32 cellular contexts compared by ENCODE assay signal in the genomic region with DNA sequence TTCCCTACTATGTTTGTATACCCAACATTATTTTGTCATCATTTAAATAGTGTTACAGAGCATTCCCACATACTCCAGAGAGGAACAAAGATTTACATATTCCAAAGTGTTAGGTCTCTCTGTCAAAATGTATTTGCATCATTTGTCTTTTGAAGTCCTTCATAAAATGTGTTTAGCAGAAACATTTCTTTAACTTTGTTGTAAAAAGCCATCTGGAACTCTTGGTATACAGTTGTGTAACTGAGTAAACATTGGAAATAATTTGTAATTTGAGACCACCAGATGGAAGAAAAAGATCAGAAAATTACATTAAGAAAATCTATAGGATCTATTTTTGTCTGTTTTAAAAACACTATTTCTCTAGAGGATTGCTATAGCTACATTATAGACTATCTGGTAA. TPM values are rescaled to one million over a fixed set of nuclear protein-coding genes. Genes with fewer than 3 reads are reported as not detected.
"Had no signal": no experiment of that assay in that cellular context is flagged by ENCODE, and none has a peak within 500 bp of the region (broad histone marks: within the 10 kb centered on the region; RNA-seq: fewer than 3 reads in every experiment).

No MANE protein-coding gene starts in this region.

- H3K27me3 ChIP-seq: ascending aorta, breast epithelium, cardiac muscle cell, colonic mucosa, esophagus squamous epithelium, gastroesophageal sphincter had no signal

- DNase-seq: activated CD4-positive, alpha-beta T cell treated with anti-CD3 and anti-CD28 coated beads for 1 hour; activated CD4-positive, alpha-beta T cell treated with anti-CD3 and anti-CD28 coated beads for 4 hours; activated CD4-positive, alpha-beta T cell treated with anti-CD3 and anti-CD28 coated beads, Interleukin-2, amount 10 ng/mL, durations not matched to agents 7 days and 5 days; activated CD4-positive, alpha-beta T cell treated with anti-CD3 and anti-CD28 coated beads, Interleukin-2, amount 50 U/mL, for 4 hours; activated CD8-positive, alpha-beta memory T cell treated with anti-CD3 and anti-CD28 coated beads for 24 hours; activated CD8-positive, alpha-beta T cell treated with anti-CD3 and anti-CD28 coated beads for 36 hours; activated effector memory CD4-positive, alpha-beta T cell treated with anti-CD3 and anti-CD28 coated beads, Interleukin-2, amount 50 U/mL, for 16 hours; activated naive CD4-positive, alpha-beta T cell treated with anti-CD3 and anti-CD28 coated beads for 36 hours; activated naive CD8-positive, alpha-beta T cell treated with anti-CD3 and anti-CD28 coated beads, Interleukin-2, amount 10 ng/mL, durations not matched to agents 7 days and 5 days; activated T-cell treated with anti-CD3 and anti-CD28 coated beads, Interleukin-2, amount 50 U/mL, for 48 hours; central memory CD4-positive, alpha-beta T cell; cerebellar nuclear complex; colonic mucosa; effector CD8-positive, alpha-beta T cell; esophagus squamous epithelium; foreskin melanocyte; heart right ventricle; hippocampal formation; T-helper 2 cell had no signal

- H3K4me1 ChIP-seq: ascending aorta, breast epithelium, colonic mucosa, esophagus squamous epithelium, gastroesophageal sphincter, heart right ventricle had no signal

- H3K36me3 ChIP-seq: ascending aorta, breast epithelium, cardiac muscle cell, colonic mucosa, esophagus squamous epithelium, gastroesophageal sphincter, heart right ventricle had no signal

- H3K9me3 ChIP-seq: ascending aorta, breast epithelium, colonic mucosa, esophagus squamous epithelium, gastroesophageal sphincter, heart right ventricle had no signal

- H3K27ac ChIP-seq: ascending aorta, breast epithelium, cardiac muscle cell, colonic mucosa, epithelial cell of prostate, esophagus squamous epithelium, gastroesophageal sphincter, heart right ventricle had no signal

- H3K4me3 ChIP-seq: ascending aorta, breast epithelium, cardiac muscle cell, colonic mucosa, esophagus squamous epithelium, gastroesophageal sphincter, heart right ventricle had no signal

RNA-seq across cellular contexts. Expression of a gene that starts 56.6 kb away (rescaled TPM):
- total RNA-seq: activated CD4-positive, alpha-beta T cell treated with anti-CD3 and anti-CD28 coated beads, Interleukin-2, amount 10 ng/mL, durations not matched to agents 7 days and 5 days; activated CD8-positive, alpha-beta T cell treated with anti-CD3 and anti-CD28 coated beads for 36 hours; activated naive CD4-positive, alpha-beta T cell treated with anti-CD3 and anti-CD28 coated beads for 36 hours; activated naive CD4-positive, alpha-beta T cell treated with anti-CD3 and anti-CD28 coated beads, Interleukin-2, amount 50 U/mL, for 72 hours; activated naive CD8-positive, alpha-beta T cell treated with anti-CD3 and anti-CD28 coated beads, Interleukin-2, amount 10 ng/mL, durations not matched to agents 7 days and 5 days; activated T-helper 1 cell treated with anti-CD3 and anti-CD28 coated beads, Interleukin-12 subunit alpha, Interleukin-12 subunit beta, Interleukin-2, Interleukin-4 antibody, amounts not matched to agents 30 ng/mL and 10 ng/mL and 1 ng/mL, durations not matched to agents 14 hours and 24 hours and 36 hours; activated T-helper 2 cell treated with anti-CD3 and anti-CD28 coated beads, Interferon-gamma antibody, Interleukin-2, Interleukin-4, amounts not matched to agents 10 μg/mL and 5 μg/mL and 100 μg/mL, durations not matched to agents 14 hours and 24 hours and 36 hours; dermis microvascular lymphatic vessel endothelial cell; endothelial cell of umbilical vein; fibroblast of lung; fibroblast of villous mesenchyme; glomerular endothelial cell had no signal
- polyA plus RNA-seq: endothelial cell of umbilical vein had no signal
